1 cellular context compared by ENCODE assay signal in the genomic region with DNA sequence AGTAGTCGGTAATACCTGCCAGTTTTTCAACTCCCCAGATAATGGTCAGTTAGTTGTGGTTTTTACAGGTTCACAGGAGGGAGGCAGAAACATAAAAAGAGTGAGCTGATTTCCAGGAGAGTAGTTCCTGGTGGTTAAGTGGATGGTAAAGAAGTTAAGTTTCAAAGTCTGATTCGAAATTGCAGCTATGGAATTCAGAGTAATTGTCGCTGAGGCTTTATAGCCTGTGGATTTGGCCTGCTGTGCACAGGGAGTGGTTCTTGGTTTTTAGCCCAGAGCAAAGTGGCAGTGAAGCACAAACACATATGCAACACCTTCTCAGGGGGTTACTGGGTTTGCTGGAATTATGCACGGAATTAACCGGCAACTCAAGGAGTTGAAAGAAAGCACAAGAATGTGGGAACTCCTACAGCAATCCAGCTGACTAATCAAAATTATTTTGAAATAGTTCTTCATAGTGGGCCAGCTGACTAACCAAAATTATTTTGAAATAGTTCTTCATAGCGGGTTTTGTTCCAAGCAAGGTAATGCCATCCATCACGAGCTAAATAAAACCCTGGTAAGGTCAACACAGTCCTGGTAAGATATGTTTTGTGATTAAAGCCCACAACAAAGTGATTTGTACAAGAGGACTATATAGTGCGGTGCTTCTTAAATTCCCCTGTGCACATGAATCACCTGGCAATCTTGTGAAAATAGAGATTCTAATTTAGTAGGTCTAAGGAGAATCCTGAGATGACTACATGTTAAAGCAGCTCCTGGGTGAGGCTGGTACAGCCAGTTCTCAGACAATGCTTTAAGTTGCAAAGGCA.
TF ChIP-seq lines count a peak whose summit lies in the region.

No MANE protein-coding gene starts in this region.

TF ChIP-seq in HCT116, 20 proteins besides CTCF, POLR2A, EP300 and RAD21 (continued from another document):
- TF ChIP-seq POLR2AphosphoS5 (IDR thresholded peaks at IDR 0.05; ENCODE audit: low read depth, low read length), result no peak
- TF ChIP-seq, protein P1, sequence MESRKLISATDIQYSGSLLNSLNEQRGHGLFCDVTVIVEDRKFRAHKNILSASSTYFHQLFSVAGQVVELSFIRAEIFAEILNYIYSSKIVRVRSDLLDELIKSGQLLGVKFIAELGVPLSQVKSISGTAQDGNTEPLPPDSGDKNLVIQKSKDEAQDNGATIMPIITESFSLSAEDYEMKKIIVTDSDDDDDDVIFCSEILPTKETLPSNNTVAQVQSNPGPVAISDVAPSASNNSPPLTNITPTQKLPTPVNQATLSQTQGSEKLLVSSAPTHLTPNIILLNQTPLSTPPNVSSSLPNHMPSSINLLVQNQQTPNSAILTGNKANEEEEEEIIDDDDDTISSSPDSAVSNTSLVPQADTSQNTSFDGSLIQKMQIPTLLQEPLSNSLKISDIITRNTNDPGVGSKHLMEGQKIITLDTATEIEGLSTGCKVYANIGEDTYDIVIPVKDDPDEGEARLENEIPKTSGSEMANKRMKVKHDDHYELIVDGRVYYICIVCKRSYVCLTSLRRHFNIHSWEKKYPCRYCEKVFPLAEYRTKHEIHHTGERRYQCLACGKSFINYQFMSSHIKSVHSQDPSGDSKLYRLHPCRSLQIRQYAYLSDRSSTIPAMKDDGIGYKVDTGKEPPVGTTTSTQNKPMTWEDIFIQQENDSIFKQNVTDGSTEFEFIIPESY (IDR thresholded peaks at IDR 0.05; ENCODE audit: extremely low read depth, insufficient replicate concordance, low read length), result no peak
